Comparison of ENCODE assay signal across 1 cellular context in genomic region chr7:116659248-116659647, GRCh38. TPM values are rescaled to one million over a fixed set of nuclear protein-coding genes. Genes with fewer than 3 reads are reported as not detected.
"Had no signal": no experiment of that assay in that cellular context is flagged by ENCODE, and none has a peak within 500 bp of the region (broad histone marks: within the 10 kb centered on the region; RNA-seq: fewer than 3 reads in every experiment).

No MANE protein-coding gene starts in this region.

RNA-seq across cellular contexts. Expression of gene MET, which starts 12.7 kb away (rescaled TPM):
- total RNA-seq: activated CD8-positive, alpha-beta T cell treated with anti-CD3 and anti-CD28 coated beads, Interleukin-2, amount 10 ng/mL, durations not matched to agents 7 days and 5 days had no signal
